17 cellular contexts compared by ENCODE assay signal in genomic region chr19:13521066-13521465, GRCh38. TPM values are rescaled to one million over a fixed set of nuclear protein-coding genes. Genes with fewer than 3 reads are reported as not detected.
DNase-seq lines count a peak whose midpoint lies in the region; ATAC-seq and TF ChIP-seq lines count a peak whose summit lies in the region.
"Had no signal": no experiment of that assay in that cellular context is flagged by ENCODE, and none has a peak within 500 bp of the region (broad histone marks: within the 10 kb centered on the region; RNA-seq: fewer than 3 reads in every experiment).

No MANE protein-coding gene starts in this region.

- H3K9ac ChIP-seq in SK-N-SH (no peak overlapping the region), PC-3 (ENCODE audit: low read length) (no peak overlapping the region), mesendoderm (ENCODE audit: low read length) (no peak overlapping the region)
- H3K9ac ChIP-seq: BLaER1, KMS-11 had no signal

- DNase-seq in SK-N-SH (no peak), HFFc6 (no peak), PC-3 (peak; percentile 16), mesendoderm (no peak)
- DNase-seq in activated CD4-positive, alpha-beta memory T cell treated with anti-CD3 and anti-CD28 coated beads, Interleukin-2, amount 10 ng/mL, durations not matched to agents 7 days and 5 days: no peak
- DNase-seq: AML-193; CD8-positive, alpha-beta memory T cell; DMS53; GDM1 had no signal

- no peak overlapping the region for H2AK5ac ChIP-seq in mesendoderm (ENCODE audit: low read length)

- POLR2A ChIA-PET in SK-N-SH (lab: Yijun Ruan, JAX): no interaction called here
- POLR2A ChIA-PET in PC-3 (lab: Charles Lee; ENCODE audit: unreplicated experiment): no interaction called here
- POLR2A ChIA-PET in activated CD4-positive, alpha-beta memory T cell treated with anti-CD3 and anti-CD28 coated beads, Interleukin-2, amount 10 ng/mL, durations not matched to agents 7 days and 5 days (lab: Charles Lee): no interaction called here

- no peak overlapping the region for H2BK120ac ChIP-seq in mesendoderm (ENCODE audit: low read depth, low read length)

- H3K36me3 Mint-ChIP-seq in HFFc6 (ENCODE audit: low read depth): no peaks in the 10 kb centered on the region
- H3K36me3 Mint-ChIP-seq in activated CD4-positive, alpha-beta memory T cell treated with anti-CD3 and anti-CD28 coated beads, Interleukin-2, amount 10 ng/mL, durations not matched to agents 7 days and 5 days (ENCODE audit: low read depth): no peaks in the 10 kb centered on the region

- H3K4me1 ChIP-seq in SK-N-SH (ENCODE audit: control insufficient read depth in 1 of 2, insufficient read depth in 2 of 2, low read depth in 1 of 2, low read length in 1 of 2) (no peaks in the 10 kb centered on the region), PC-3 (ENCODE audit: insufficient read depth, low read length) (no peaks in the 10 kb centered on the region), mesendoderm (ENCODE audit: control insufficient read depth, low read depth, low read length) (no peaks in the 10 kb centered on the region)
- H3K4me1 ChIP-seq: BLaER1 had no signal

- H3K79me2 ChIP-seq in SK-N-SH (ENCODE audit: insufficient read depth) (no peaks in the 10 kb centered on the region), PC-3 (ENCODE audit: low read length) (no peaks in the 10 kb centered on the region), mesendoderm (ENCODE audit: control insufficient read depth, insufficient read depth, low read length) (no peaks in the 10 kb centered on the region)

- TF ChIP-seq EP300 in SK-N-SH (IDR thresholded peaks at IDR 0.05; ENCODE audit: borderline replicate concordance in 1 of 2, low read depth in 1 of 2, low read length in 1 of 2): no peak

- CTCF ChIA-PET in SK-N-SH (lab: Yijun Ruan, JAX) (no interaction called here), PC-3 (lab: Charles Lee) (no interaction called here)
- CTCF ChIA-PET in activated CD4-positive, alpha-beta memory T cell treated with anti-CD3 and anti-CD28 coated beads, Interleukin-2, amount 10 ng/mL, durations not matched to agents 7 days and 5 days (lab: Charles Lee): no interaction called here

- H4K8ac ChIP-seq in mesendoderm (ENCODE audit: low read depth, low read length): no peak overlapping the region

- H4K20me1 ChIP-seq in SK-N-SH (ENCODE audit: insufficient read depth): no peaks in the 10 kb centered on the region
- no peaks in the 10 kb centered on the region for H4K20me1 ChIP-seq in PC-3 (ENCODE audit: low read length)
- H4K20me1 ChIP-seq: BLaER1 had no signal

- H3K9me3 ChIP-seq in SK-N-SH (no peaks in the 10 kb centered on the region), PC-3 (ENCODE audit: low read length) (no peaks in the 10 kb centered on the region)

- H2AFZ ChIP-seq in SK-N-SH (ENCODE audit: low read depth): no peak overlapping the region
- H2AFZ ChIP-seq in PC-3 (ENCODE audit: low read length): no peak overlapping the region

- no peak for TF ChIP-seq RAD21 in SK-N-SH (IDR thresholded peaks at IDR 0.05; ENCODE audit: low read length)

- H3K27me3 Mint-ChIP-seq in HFFc6 (ENCODE audit: insufficient read depth): peaks cover 15% of the 10 kb centered on the region
- peaks cover 1% of the 10 kb centered on the region for H3K27me3 Mint-ChIP-seq in activated CD4-positive, alpha-beta memory T cell treated with anti-CD3 and anti-CD28 coated beads, Interleukin-2, amount 10 ng/mL, durations not matched to agents 7 days and 5 days

- no peaks in the 10 kb centered on the region for H3K4me1 Mint-ChIP-seq in HFFc6 (ENCODE audit: low read depth)
- H3K4me1 Mint-ChIP-seq in activated CD4-positive, alpha-beta memory T cell treated with anti-CD3 and anti-CD28 coated beads, Interleukin-2, amount 10 ng/mL, durations not matched to agents 7 days and 5 days: no peaks in the 10 kb centered on the region
- H3K4me1 Mint-ChIP-seq: CD8-positive, alpha-beta memory T cell; IgD-negative memory B cell had no signal

- H3K4me2 ChIP-seq in SK-N-SH (no peak overlapping the region), PC-3 (ENCODE audit: low read length) (no peak overlapping the region), mesendoderm (ENCODE audit: low read length) (no peak overlapping the region)
- H3K4me2 ChIP-seq: BLaER1, KMS-11 had no signal

- H2BK15ac ChIP-seq in mesendoderm (replicated peaks; ENCODE audit: low read depth): no peak overlapping the region

- H3K79me1 ChIP-seq in mesendoderm (ENCODE audit: low read length): no peaks in the 10 kb centered on the region

- H3K27me3 ChIP-seq in SK-N-SH (ENCODE audit: insufficient read depth) (no peaks in the 10 kb centered on the region; the same call in 1 of the 2 replicates), PC-3 (ENCODE audit: low read length) (peaks cover 63% of the 10 kb centered on the region), mesendoderm (ENCODE audit: insufficient read depth, low read length, poor library complexity) (no peaks in the 10 kb centered on the region)
- H3K27me3 ChIP-seq: BLaER1 had no signal

- no peak overlapping the region for H4K5ac ChIP-seq in mesendoderm (ENCODE audit: low read length)

- H3K36me3 ChIP-seq in SK-N-SH (replicated peaks in 1 of 2; ENCODE audit: control insufficient read depth in 1 of 2, insufficient read depth in 2 of 2, low read length in 1 of 2): no peaks in the 10 kb centered on the region
- H3K36me3 ChIP-seq in PC-3 (ENCODE audit: low read depth, low read length): no peaks in the 10 kb centered on the region
- H3K36me3 ChIP-seq in mesendoderm (ENCODE audit: control insufficient read depth, insufficient read depth, low read length): no peaks in the 10 kb centered on the region
- H3K36me3 ChIP-seq: BLaER1 had no signal

- no peak overlapping the region for H3K56ac ChIP-seq in mesendoderm (ENCODE audit: low read length)

- intact Hi-C loops in PC-3 (cut with micrococcal nuclease): no loop called here

- H3F3A ChIP-seq in SK-N-SH (replicated peaks; ENCODE audit: insufficient read depth): no peaks in the 10 kb centered on the region
- no peaks in the 10 kb centered on the region for H3F3A ChIP-seq in PC-3 (ENCODE audit: low read length, unreplicated experiment)

- TF ChIP-seq CTCF in SK-N-SH (IDR thresholded peaks at IDR 0.05): no peak
- peak; percentile 16; the same call in 1 of the 2 replicates for TF ChIP-seq CTCF in HFFc6 (IDR thresholded peaks at IDR 0.05)
- no peak for TF ChIP-seq CTCF in PC-3 (conservative IDR thresholded peaks at IDR 0.05; ENCODE audit: low read depth, low read length)

- no peak overlapping the region for H3K4me3 Mint-ChIP-seq in HFFc6
- H3K4me3 Mint-ChIP-seq in activated CD4-positive, alpha-beta memory T cell treated with anti-CD3 and anti-CD28 coated beads, Interleukin-2, amount 10 ng/mL, durations not matched to agents 7 days and 5 days: no peak overlapping the region
- H3K4me3 Mint-ChIP-seq: CD8-positive, alpha-beta memory T cell; IgD-negative memory B cell had no signal

- no peak overlapping the region for H3K18ac ChIP-seq in mesendoderm (ENCODE audit: low read length)

- no peak overlapping the region for H3K23ac ChIP-seq in mesendoderm (ENCODE audit: low read length)

- H2BK5ac ChIP-seq in mesendoderm (ENCODE audit: low read length): no peak overlapping the region

- no peak overlapping the region for H3K27ac Mint-ChIP-seq in HFFc6
- no peak overlapping the region for H3K27ac Mint-ChIP-seq in activated CD4-positive, alpha-beta memory T cell treated with anti-CD3 and anti-CD28 coated beads, Interleukin-2, amount 10 ng/mL, durations not matched to agents 7 days and 5 days
- H3K27ac Mint-ChIP-seq: CD8-positive, alpha-beta memory T cell; IgD-negative memory B cell had no signal

- H3K4me3 ChIP-seq in SK-N-SH (ENCODE audit: low read depth in 2 of 2, low read length in 1 of 2) (no peak overlapping the region), PC-3 (ENCODE audit: low read length) (no peak overlapping the region), mesendoderm (ENCODE audit: low read length) (no peak overlapping the region)
- H3K4me3 ChIP-seq: BLaER1 had no signal

- no peak overlapping the region for H3K4ac ChIP-seq in mesendoderm (ENCODE audit: low read depth, low read length)

- peaks cover 25% of the 10 kb centered on the region for H3K9me3 Mint-ChIP-seq in HFFc6
- H3K9me3 Mint-ChIP-seq in activated CD4-positive, alpha-beta memory T cell treated with anti-CD3 and anti-CD28 coated beads, Interleukin-2, amount 10 ng/mL, durations not matched to agents 7 days and 5 days: peaks cover 17% of the 10 kb centered on the region

- ATAC-seq in SK-N-SH treated with all-trans-retinoic acid at 6 μM for 48 hours (no peak), PC-3 (no peak), HG02852 (IDR thresholded peaks at IDR 0.05; ENCODE audit: unreplicated experiment) (no peak), GM19023 (IDR thresholded peaks at IDR 0.05; ENCODE audit: unreplicated experiment) (no peak)
- ATAC-seq: HCT116 had no signal

- H3K27ac ChIP-seq in SK-N-SH (ENCODE audit: low read depth in 2 of 2, low read length in 1 of 2): no peak overlapping the region
- H3K27ac ChIP-seq in PC-3 (ENCODE audit: low read length): no peak overlapping the region
- H3K27ac ChIP-seq in mesendoderm (ENCODE audit: low read depth, low read length): no peak overlapping the region
- H3K27ac ChIP-seq: 22Rv1, BLaER1, KMS-11 had no signal

- no TSS peak for BruUV-seq in PC-3 (replicated peaks; lab: Mats Ljungman, UMichigan)

- H3K9me2 ChIP-seq in SK-N-SH: no peaks in the 10 kb centered on the region
- H3K9me2 ChIP-seq in PC-3 (replicated peaks; ENCODE audit: low read length): no peaks in the 10 kb centered on the region

RNA-seq across cellular contexts. Expression of gene CACNA1A, which starts 14.8 kb away (rescaled TPM):
- polyA plus RNA-seq in SK-N-SH (2012; rRNA removed): 1.3 TPM in 2 replicates
- 0.95 and 1.1 TPM in 2 replicates for polyA plus RNA-seq in SK-N-SH (2012; cell fraction: cytosol; rRNA removed)
- 11.4 and 12.0 TPM in 2 replicates for polyA plus RNA-seq in SK-N-SH (2012; cell fraction: nucleus; rRNA removed)
- total RNA-seq in HFFc6 (2021; fragmentation: NEBNext Ultra II Directional; extraction: Animal tissue kit (Norgen Biotek cat#: 25700)): 10 to 100 TPM in 3 of 6 experiments, 1 to 10 TPM in 3; 1.3 to 13.2 (median 10.0) TPM
- 0.62 TPM in 1 of 2 replicates, not detected in the other for total RNA-seq in PC-3 (2014; rRNA removed)
- 2.2 TPM for polyA plus RNA-seq in mesendoderm (2013, experiment 1 of 2)
- polyA plus RNA-seq in mesendoderm (2013, experiment 2 of 2): 2.1 TPM
- total RNA-seq in activated CD4-positive, alpha-beta memory T cell treated with anti-CD3 and anti-CD28 coated beads, Interleukin-2, amount 10 ng/mL, durations not matched to agents 7 days and 5 days: 1 to 10 TPM; 3.6 to 4.1 TPM
- polyA plus RNA-seq: CD8-positive, alpha-beta memory T cell had no signal
